Comparison of ENCODE assay signal across 8 cellular contexts in the genomic region with DNA sequence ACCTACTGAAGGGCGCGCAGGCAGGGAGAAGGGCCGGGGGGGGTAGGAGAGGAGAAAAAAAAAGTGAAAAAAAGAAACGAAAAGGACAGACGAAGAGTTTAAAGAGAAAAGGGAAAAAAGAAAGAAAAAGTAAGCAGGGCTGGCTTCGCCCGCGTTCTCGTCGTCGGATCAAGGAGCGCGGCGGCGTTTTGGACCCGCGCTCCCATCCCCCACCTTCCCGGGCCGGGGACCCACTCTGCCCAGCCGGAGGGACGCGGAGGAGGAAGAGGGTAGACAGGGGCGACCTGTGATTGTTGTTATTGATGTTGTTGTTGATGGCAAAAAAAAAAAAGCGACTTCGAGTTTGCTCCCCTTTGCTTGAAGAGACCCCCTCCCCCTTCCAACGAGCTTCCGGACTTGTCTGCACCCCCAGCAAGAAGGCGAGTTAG. TPM values are rescaled to one million over a fixed set of nuclear protein-coding genes. Genes with fewer than 3 reads are reported as not detected.
DNase-seq lines count a peak whose midpoint lies in the region; ATAC-seq and TF ChIP-seq lines count a peak whose summit lies in the region.

No MANE protein-coding gene starts in this region.

- intact Hi-C loops in CD8-positive, alpha-beta T cell (cut with DNase I, micrococcal nuclease) = loop anchor here (2.0 to 10.0 kb wide), 4 partner anchors 551 to 1301 kb away; a partner anchor contains a TSS
- intact Hi-C loops in mucosa of descending colon (cut with DNase I, micrococcal nuclease) = loop anchor here in 1 of 2 donors (10.0 kb wide), 1 partner anchor 339 kb away; no protein-coding TSS in a partner anchor

- CTCF ChIA-PET in CD8-positive, alpha-beta T cell (lab: Charles Lee) = interaction anchor here (1.0 to 1.2 kb wide), 2 partner anchors 9 to 1032 kb away, joined by 3 to 4 read pairs; no protein-coding TSS in a partner anchor

- H3K36me3 Mint-ChIP-seq in CD8-positive, alpha-beta T cell = peaks cover 6% of the 10 kb centered on the region
- H3K36me3 Mint-ChIP-seq in brain = peaks cover 59% of the 10 kb centered on the region

- H3K9me3 ChIP-seq in CD8-positive, alpha-beta T cell (ENCODE audit: low read length) = no peaks in the 10 kb centered on the region
- no peaks in the 10 kb centered on the region for H3K9me3 ChIP-seq in HUES64 (ENCODE audit: insufficient read depth, low read depth, low read length)
- H3K9me3 ChIP-seq in mucosa of descending colon = no peaks in the 10 kb centered on the region

- H3K9ac ChIP-seq in HUES64 (ENCODE audit: low read depth, low read length) = peak overlapping the region; percentile 93

- H3K4me3 ChIP-seq in CD8-positive, alpha-beta T cell (ENCODE audit: low read depth, low read length) = peak overlapping the region; percentile 68
- peak overlapping the region; percentile 88 for H3K4me3 ChIP-seq in HUES64 (ENCODE audit: low read length)
- peak overlapping the region; percentile 71 for H3K4me3 ChIP-seq in mucosa of descending colon

- no peak for TF ChIP-seq CTCF in CD8-positive, alpha-beta T cell (IDR thresholded peaks at IDR 0.05)
- TF ChIP-seq CTCF in brain (conservative IDR thresholded peaks at IDR 0.05) = no peak
- TF ChIP-seq CTCF in mucosa of descending colon (IDR thresholded peaks at IDR 0.05) = no peak

- H3K27me3 ChIP-seq in CD8-positive, alpha-beta T cell (ENCODE audit: insufficient read depth, low read length) = peaks cover 16% of the 10 kb centered on the region
- no peaks in the 10 kb centered on the region for H3K27me3 ChIP-seq in HUES64 (ENCODE audit: insufficient read depth, low read length)

- H3K4me1 Mint-ChIP-seq in CD8-positive, alpha-beta T cell (ENCODE audit: low read depth) = peaks cover 27% of the 10 kb centered on the region
- H3K4me1 Mint-ChIP-seq in brain = peaks cover 27% of the 10 kb centered on the region

- peaks cover 32% of the 10 kb centered on the region for H3K27me3 Mint-ChIP-seq in CD8-positive, alpha-beta T cell (ENCODE audit: low read depth)
- peaks cover 36% of the 10 kb centered on the region for H3K27me3 Mint-ChIP-seq in brain

- H3K27ac Mint-ChIP-seq in CD8-positive, alpha-beta T cell = peak overlapping the region; percentile 80
- peak overlapping the region; percentile 98 to 100 (median 99) for H3K27ac Mint-ChIP-seq in brain

- POLR2A ChIA-PET in CD8-positive, alpha-beta T cell (lab: Charles Lee) = interaction anchor here (1.1 kb wide), 1 partner anchor 8 kb away, joined by 3 read pairs; no protein-coding TSS in a partner anchor

- no peak overlapping the region for H3K27ac ChIP-seq in CD8-positive, alpha-beta T cell (ENCODE audit: low read depth, low read length)
- H3K27ac ChIP-seq in HUES64 (ENCODE audit: low read depth, low read length) = peak overlapping the region; percentile 60

- H3K36me3 ChIP-seq in CD8-positive, alpha-beta T cell (ENCODE audit: insufficient read depth, low read length) = no peaks in the 10 kb centered on the region
- H3K36me3 ChIP-seq in HUES64 (ENCODE audit: insufficient read depth, low read length) (peaks cover 41% of the 10 kb centered on the region), mucosa of descending colon (ENCODE audit: low read depth) (no peaks in the 10 kb centered on the region)

- no peak for ATAC-seq in CD8-positive, alpha-beta T cell
- ATAC-seq in mucosa of descending colon (no peak), GM18909 (IDR thresholded peaks at IDR 0.05; ENCODE audit: poor library complexity, unreplicated experiment) (no peak), GM19452 (IDR thresholded peaks at IDR 0.05; ENCODE audit: unreplicated experiment) (no peak)

- DNase-seq in CD8-positive, alpha-beta T cell = no peak
- DNase-seq in mucosa of descending colon (peak in 1 of 3 donors; percentile 58), NCI-H226 (no peak), SHP77 (lab: John Stamatoyannopoulos, UW) (no peak)

- WGBS in HUES64 = under 1% methylated on average over 28 of the region's 28 CpGs

- no peaks in the 10 kb centered on the region for H3K9me3 Mint-ChIP-seq in CD8-positive, alpha-beta T cell
- H3K9me3 Mint-ChIP-seq in brain = peaks cover 6 to 32% (median 16%) of the 10 kb centered on the region in 5 experiments

- peak overlapping the region; percentile 90 for H3K4me3 Mint-ChIP-seq in CD8-positive, alpha-beta T cell
- H3K4me3 Mint-ChIP-seq in brain = peak overlapping the region; percentile 98 to 100 (median 99)

- H3K4me1 ChIP-seq in CD8-positive, alpha-beta T cell (ENCODE audit: insufficient read depth, low read length) = peaks cover 28% of the 10 kb centered on the region
- H3K4me1 ChIP-seq in HUES64 (ENCODE audit: insufficient read depth, low read length) = peaks cover 32% of the 10 kb centered on the region
- peaks cover 14% of the 10 kb centered on the region for H3K4me1 ChIP-seq in mucosa of descending colon (ENCODE audit: low read depth)

RNA-seq across cellular contexts. Expression of a gene that starts 2.4 kb away (rescaled TPM):
- total RNA-seq in CD8-positive, alpha-beta T cell = 10 to 100 TPM; 20.2 to 20.4 TPM
- 60.3 TPM for polyA plus RNA-seq in HUES64 (2013, experiment 1 of 2)
- 73.4 TPM for polyA plus RNA-seq in HUES64 (2013, experiment 2 of 2)
- 231 TPM for polyA plus RNA-seq in brain (ENCODE audit: insufficient read depth, low read depth, low replicate concordance)
- total RNA-seq in mucosa of descending colon = 10 to 100 TPM; 14.9 to 54.5 (median 26.5) TPM
